In the genomic region with DNA sequence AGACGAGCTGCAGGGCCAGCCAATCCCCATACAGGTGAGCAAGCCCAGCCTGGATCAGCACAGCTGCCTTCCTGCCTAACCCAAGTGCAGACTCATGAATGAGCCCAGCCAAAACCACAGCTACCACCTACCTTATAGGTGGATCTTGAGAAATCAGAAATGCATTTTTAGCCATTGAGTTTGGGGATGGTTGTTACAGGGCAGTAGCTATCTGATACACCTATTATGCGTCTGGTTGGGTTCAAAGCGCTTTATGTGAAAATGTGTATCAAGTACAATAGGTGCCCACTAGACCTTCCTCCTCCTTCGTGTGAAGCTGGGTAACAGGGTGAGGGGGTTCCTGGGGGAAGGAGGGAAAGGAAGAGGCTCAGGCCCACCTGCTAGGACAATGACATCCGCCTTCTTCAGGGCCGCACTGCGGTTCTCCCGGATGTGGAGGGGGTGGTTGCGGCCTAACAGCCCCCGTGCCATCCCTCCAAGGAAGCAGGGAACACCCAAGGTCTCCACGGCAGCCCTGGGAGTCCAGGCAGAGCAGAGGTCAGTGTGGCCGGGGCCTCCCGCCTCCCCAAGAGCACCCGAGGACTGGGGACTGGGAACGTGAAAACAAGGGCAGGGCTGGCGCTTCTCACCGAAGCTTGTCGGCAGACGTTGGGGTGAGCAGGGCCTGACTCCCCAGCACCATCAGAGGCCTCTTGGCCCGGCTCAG, we compare ENCODE assay signal across 25 cellular contexts. TPM values are rescaled to one million over a fixed set of nuclear protein-coding genes. Genes with fewer than 3 reads are reported as not detected.
"Had no signal": no experiment of that assay in that cellular context is flagged by ENCODE, and none has a peak within 500 bp of the region (broad histone marks: within the 10 kb centered on the region; RNA-seq: fewer than 3 reads in every experiment).

No MANE protein-coding gene starts in this region.

- H3K9me3 ChIP-seq: adrenal gland, SJCRH30, SK-N-SH had no signal

- H3K4me2 ChIP-seq: SK-N-SH had no signal

- H3K27me3 Mint-ChIP-seq: activated CD8-positive, alpha-beta T cell treated with anti-CD3 and anti-CD28 coated beads for 36 hours; activated naive CD8-positive, alpha-beta T cell treated with anti-CD3 and anti-CD28 coated beads, Interleukin-2, amount 10 ng/mL, durations not matched to agents 7 days and 5 days had no signal

- H3K4me1 ChIP-seq: SJCRH30 had no signal

- H3K9ac ChIP-seq: SK-N-SH had no signal

- ATAC-seq: activated CD4-positive, CD25-positive, alpha-beta regulatory T cell treated with anti-CD3 and anti-CD28 coated beads, Interleukin-2, amount 50 U/mL, for 24 hours; activated CD8-positive, alpha-beta T cell treated with anti-CD3 and anti-CD28 coated beads for 36 hours had no signal

- H3K27ac ChIP-seq: adrenal gland, SJCRH30 had no signal

- DNase-seq: activated CD4-positive, alpha-beta T cell treated with anti-CD3 and anti-CD28 coated beads for 4 hours; activated CD8-positive, alpha-beta memory T cell treated with anti-CD3 and anti-CD28 coated beads, Interleukin-2, amount 50 U/mL, for 48 hours; activated CD8-positive, alpha-beta T cell treated with anti-CD3 and anti-CD28 coated beads for 36 hours; activated naive CD4-positive, alpha-beta T cell treated with anti-CD3 and anti-CD28 coated beads, Interleukin-2, amount 50 U/mL, for 16 hours; activated naive CD8-positive, alpha-beta T cell treated with anti-CD3 and anti-CD28 coated beads, Interleukin-2, amount 10 ng/mL, durations not matched to agents 7 days and 5 days; activated T-cell treated with anti-CD3 and anti-CD28 coated beads, Interleukin-2, amount 50 U/mL, for 1 hour; adrenal gland; anterior cingulate cortex; Kasumi-1; KBM-7; NCI-H1048; NCI-H1930; NCI-H2171; NCI-H226; NCI-H526; NCI-H82; Right ventricle myocardium superior; SJCRH30; SK-N-SH; SW 1271 had no signal

- H3K27me3 ChIP-seq: adrenal gland, SJCRH30 had no signal

- H3K27ac Mint-ChIP-seq: activated CD8-positive, alpha-beta T cell treated with anti-CD3 and anti-CD28 coated beads for 36 hours; activated naive CD8-positive, alpha-beta T cell treated with anti-CD3 and anti-CD28 coated beads, Interleukin-2, amount 10 ng/mL, durations not matched to agents 7 days and 5 days had no signal

- H3K4me3 Mint-ChIP-seq: activated CD8-positive, alpha-beta T cell treated with anti-CD3 and anti-CD28 coated beads for 36 hours; activated naive CD8-positive, alpha-beta T cell treated with anti-CD3 and anti-CD28 coated beads, Interleukin-2, amount 10 ng/mL, durations not matched to agents 7 days and 5 days had no signal

- H3K4me3 ChIP-seq: adrenal gland, SJCRH30 had no signal

- H3K9me3 Mint-ChIP-seq: activated CD8-positive, alpha-beta T cell treated with anti-CD3 and anti-CD28 coated beads for 36 hours; activated naive CD8-positive, alpha-beta T cell treated with anti-CD3 and anti-CD28 coated beads, Interleukin-2, amount 10 ng/mL, durations not matched to agents 7 days and 5 days had no signal

RNA-seq across cellular contexts. Expression of a gene that starts 11.7 kb away (rescaled TPM):
- total RNA-seq: OCI-LY7 had no signal

RNA-seq across cellular contexts. Expression of a gene that starts 36.9 kb away (rescaled TPM):
- total RNA-seq: activated CD8-positive, alpha-beta T cell treated with anti-CD3 and anti-CD28 coated beads for 36 hours; activated naive CD8-positive, alpha-beta T cell treated with anti-CD3 and anti-CD28 coated beads, Interleukin-2, amount 10 ng/mL, durations not matched to agents 7 days and 5 days; adrenal gland; NCI-H460; OCI-LY7; Right ventricle myocardium superior; RPMI7951; SJCRH30; T-helper 1 cell treated with Interleukin-12 subunit alpha and Interleukin-12 subunit beta and Interleukin-4 antibody, amounts not matched to agents 30 ng/mL and 1 ng/mL, for 36 hours had no signal
- polyA plus RNA-seq: adrenal gland, SK-N-SH had no signal
